8 cellular contexts compared by ENCODE assay signal in the genomic region with DNA sequence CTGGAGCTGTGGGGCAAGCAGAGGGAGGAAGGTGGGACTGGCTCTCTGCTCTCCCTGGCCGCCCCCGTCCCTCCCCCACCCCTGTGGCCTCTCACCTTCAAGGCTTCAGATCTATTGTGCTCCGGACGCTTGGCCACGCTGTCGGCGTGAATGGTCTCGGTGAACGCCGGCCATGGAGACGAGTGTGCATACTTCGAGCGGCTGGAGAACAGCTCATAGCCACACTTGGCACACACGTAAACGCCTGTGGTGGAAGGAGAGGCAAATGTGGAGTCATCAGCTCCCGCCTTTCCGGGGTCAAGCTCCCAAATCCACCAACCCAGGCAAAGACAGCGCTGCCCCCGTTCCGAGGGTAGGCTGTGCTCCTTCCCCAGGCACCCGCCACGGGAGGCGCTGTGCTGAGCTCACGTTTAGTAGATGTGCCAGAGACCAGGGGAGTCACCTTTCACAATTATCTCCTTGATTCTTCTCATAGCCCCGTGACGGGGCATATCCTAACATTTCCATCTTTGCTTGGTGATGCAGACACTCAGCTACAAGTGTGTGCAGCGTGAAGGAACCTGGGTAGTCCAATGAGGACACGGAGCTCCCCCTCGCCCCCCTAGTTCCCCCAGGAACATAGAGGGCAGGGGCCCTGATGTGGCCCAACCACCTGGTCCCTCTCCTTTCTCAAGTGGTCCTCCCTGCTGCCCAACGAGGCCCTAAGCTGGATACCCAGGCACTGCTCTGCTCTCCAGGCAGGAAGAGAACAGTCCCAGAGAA. TPM values are rescaled to one million over a fixed set of nuclear protein-coding genes. Genes with fewer than 3 reads are reported as not detected.
DNase-seq lines count a peak whose midpoint lies in the region; ATAC-seq, FAIRE-seq and TF ChIP-seq lines count a peak whose summit lies in the region.

No MANE protein-coding gene starts in this region.

- no peak for TF ChIP-seq CTCF in WTC11 (IDR thresholded peaks at IDR 0.05)
- TF ChIP-seq CTCF in stomach (IDR thresholded peaks at IDR 0.05) = no peak

- TF ChIP-seq EP300 in stomach (IDR thresholded peaks at IDR 0.05) = no peak

- H3K27me3 Mint-ChIP-seq in activated CD4-positive, alpha-beta T cell treated with anti-CD3 and anti-CD28 coated beads, Interleukin-2, amount 10 ng/mL, durations not matched to agents 24 days and 14 days = no peaks in the 10 kb centered on the region
- peaks cover 13% of the 10 kb centered on the region for H3K27me3 Mint-ChIP-seq in WTC11 (ENCODE audit: low read depth)

- ATAC-seq in WTC11 = peak; percentile 15; the same call in 1 of the 2 replicates
- no peak for ATAC-seq in HG03097 (IDR thresholded peaks at IDR 0.05; ENCODE audit: low FRiP score, unreplicated experiment)
- ATAC-seq in HG02870 (IDR thresholded peaks at IDR 0.05; ENCODE audit: unreplicated experiment) = no peak

- H3K4me3 ChIP-seq in iPS-15b (ENCODE audit: low read depth, low read length) (peak overlapping the region; percentile 81), stomach (peak overlapping the region; percentile 74 to 94 (median 86))

- CTCF ChIA-PET in WTC11 (lab: Charles Lee) = interaction anchor here (0.6 to 4.4 kb wide), 33 partner anchors 9 to 207 kb away, joined by 3 to 29 read pairs (median 4); partner anchors contain the start of genes FAHD1, NOXO1, NUBP2 and RAB26

- H3K27ac ChIP-seq in stomach = peak overlapping the region in 4 of 5 donors; percentile 78 to 91 (median 90)

- H3K27me3 ChIP-seq in iPS-15b (ENCODE audit: control insufficient read depth, insufficient read depth, low read length) = peaks cover 3% of the 10 kb centered on the region
- H3K27me3 ChIP-seq in stomach = no peaks in the 10 kb centered on the region

- peaks cover 21% of the 10 kb centered on the region for H3K4me1 Mint-ChIP-seq in activated CD4-positive, alpha-beta T cell treated with anti-CD3 and anti-CD28 coated beads, Interleukin-2, amount 10 ng/mL, durations not matched to agents 24 days and 14 days
- H3K4me1 Mint-ChIP-seq in WTC11 = peaks cover 22% of the 10 kb centered on the region

- 78 to 88% (median 85%) methylated on average over 22 to 30 of the region's 30 CpGs for WGBS in stomach, 5 donors

- peaks cover 6% of the 10 kb centered on the region for H3K4me1 ChIP-seq in iPS-15b (ENCODE audit: control insufficient read depth, insufficient read depth, low read length)
- H3K4me1 ChIP-seq in stomach = peaks cover 19 to 45% (median 29%) of the 10 kb centered on the region in 4 donors

- H3K9ac ChIP-seq in iPS-15b (ENCODE audit: low read depth, low read length) = no peak overlapping the region

- intact Hi-C loops in activated CD4-positive, alpha-beta T cell treated with anti-CD3 and anti-CD28 coated beads, Interleukin-2, amount 10 ng/mL, durations not matched to agents 24 days and 14 days (cut with micrococcal nuclease) = loop anchor here (5.0 kb wide), 2 partner anchors 84 to 169 kb away; partner anchors contain the start of genes EME2, MRPS34 and NME3
- intact Hi-C loops in stomach (cut with DNase I; ENCODE audit: low total_unique reads) = no loop called here

- POLR2A ChIA-PET in WTC11 (lab: Charles Lee) = interaction anchor here (0.5 to 1.5 kb wide), 5 partner anchors 12 to 70 kb away, joined by 3 to 19 read pairs (median 5); partner anchors contain the start of genes RPL3L and RPS2

- peaks cover 14% of the 10 kb centered on the region for H3K36me3 Mint-ChIP-seq in activated CD4-positive, alpha-beta T cell treated with anti-CD3 and anti-CD28 coated beads, Interleukin-2, amount 10 ng/mL, durations not matched to agents 24 days and 14 days (ENCODE audit: low read depth)
- peaks cover 12% of the 10 kb centered on the region for H3K36me3 Mint-ChIP-seq in WTC11

- peak overlapping the region; percentile 90 for H3K4me3 Mint-ChIP-seq in activated CD4-positive, alpha-beta T cell treated with anti-CD3 and anti-CD28 coated beads, Interleukin-2, amount 10 ng/mL, durations not matched to agents 24 days and 14 days
- peak overlapping the region; percentile 87 for H3K4me3 Mint-ChIP-seq in WTC11

- TF ChIP-seq POLR2A in stomach (IDR thresholded peaks at IDR 0.05) = no peak

- DNase-seq in activated CD4-positive, alpha-beta T cell treated with anti-CD3 and anti-CD28 coated beads, Interleukin-2, amount 10 ng/mL, durations not matched to agents 24 days and 14 days = no peak
- DNase-seq in activated CD4-positive, alpha-beta T cell treated with anti-CD3 and anti-CD28 coated beads for 4 hours = no peak
- DNase-seq in WTC11 (ENCODE audit: low spot score) (peak; percentile 72), stomach (no peak), urothelium cell line (ENCODE audit: low spot score) (no peak)

- H3K9me3 ChIP-seq in iPS-15b (ENCODE audit: control insufficient read depth, insufficient read depth, low read length) (no peaks in the 10 kb centered on the region), stomach (no peaks in the 10 kb centered on the region)

- no peak for FAIRE-seq in urothelium cell line (lab: Jason Lieb, UNC)

- H3K27ac Mint-ChIP-seq in activated CD4-positive, alpha-beta T cell treated with anti-CD3 and anti-CD28 coated beads, Interleukin-2, amount 10 ng/mL, durations not matched to agents 24 days and 14 days = peak overlapping the region; percentile 32
- H3K27ac Mint-ChIP-seq in WTC11 = no peak overlapping the region

- no peaks in the 10 kb centered on the region for H3K9me3 Mint-ChIP-seq in activated CD4-positive, alpha-beta T cell treated with anti-CD3 and anti-CD28 coated beads, Interleukin-2, amount 10 ng/mL, durations not matched to agents 24 days and 14 days
- no peaks in the 10 kb centered on the region for H3K9me3 Mint-ChIP-seq in WTC11

- peaks cover 19% of the 10 kb centered on the region for H3K36me3 ChIP-seq in iPS-15b (ENCODE audit: control insufficient read depth, insufficient read depth, low read length)
- H3K36me3 ChIP-seq in stomach = peaks cover 30 to 47% (median 46%) of the 10 kb centered on the region in 4 donors

TF ChIP-seq in WTC11, 78 proteins besides CTCF, POLR2A, EP300 and RAD21 (continues in another document):
- TF ChIP-seq, protein P1, sequence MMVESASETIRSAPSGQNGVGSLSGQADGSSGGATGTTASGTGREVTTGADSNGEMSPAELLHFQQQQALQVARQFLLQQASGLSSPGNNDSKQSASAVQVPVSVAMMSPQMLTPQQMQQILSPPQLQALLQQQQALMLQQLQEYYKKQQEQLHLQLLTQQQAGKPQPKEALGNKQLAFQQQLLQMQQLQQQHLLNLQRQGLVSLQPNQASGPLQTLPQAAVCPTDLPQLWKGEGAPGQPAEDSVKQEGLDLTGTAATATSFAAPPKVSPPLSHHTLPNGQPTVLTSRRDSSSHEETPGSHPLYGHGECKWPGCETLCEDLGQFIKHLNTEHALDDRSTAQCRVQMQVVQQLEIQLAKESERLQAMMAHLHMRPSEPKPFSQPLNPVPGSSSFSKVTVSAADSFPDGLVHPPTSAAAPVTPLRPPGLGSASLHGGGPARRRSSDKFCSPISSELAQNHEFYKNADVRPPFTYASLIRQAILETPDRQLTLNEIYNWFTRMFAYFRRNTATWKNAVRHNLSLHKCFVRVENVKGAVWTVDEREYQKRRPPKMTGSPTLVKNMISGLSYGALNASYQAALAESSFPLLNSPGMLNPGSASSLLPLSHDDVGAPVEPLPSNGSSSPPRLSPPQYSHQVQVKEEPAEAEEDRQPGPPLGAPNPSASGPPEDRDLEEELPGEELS (CRISPR knock-in tag; IDR thresholded peaks at IDR 0.05) = no peak
- TF ChIP-seq RELA (CRISPR knock-in tag; IDR thresholded peaks at IDR 0.05; ENCODE audit: borderline replicate concordance) (no peak), MYBL2 (CRISPR knock-in tag; IDR thresholded peaks at IDR 0.05) (no peak), ATF1 (CRISPR knock-in tag; IDR thresholded peaks at IDR 0.05) (no peak), ESRRA (CRISPR knock-in tag; IDR thresholded peaks at IDR 0.05; ENCODE audit: borderline replicate concordance) (no peak), SMAD4 (CRISPR knock-in tag; IDR thresholded peaks at IDR 0.05) (no peak)
- TF ChIP-seq, protein P2, sequence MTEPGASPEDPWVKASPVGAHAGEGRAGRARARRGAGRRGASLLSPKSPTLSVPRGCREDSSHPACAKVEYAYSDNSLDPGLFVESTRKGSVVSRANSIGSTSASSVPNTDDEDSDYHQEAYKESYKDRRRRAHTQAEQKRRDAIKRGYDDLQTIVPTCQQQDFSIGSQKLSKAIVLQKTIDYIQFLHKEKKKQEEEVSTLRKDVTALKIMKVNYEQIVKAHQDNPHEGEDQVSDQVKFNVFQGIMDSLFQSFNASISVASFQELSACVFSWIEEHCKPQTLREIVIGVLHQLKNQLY (CRISPR knock-in tag; IDR thresholded peaks at IDR 0.05) = no peak

RNA-seq across cellular contexts. Expression of gene MSRB1, which starts 1.7 kb away (rescaled TPM):
- total RNA-seq in activated CD4-positive, alpha-beta T cell treated with anti-CD3 and anti-CD28 coated beads, Interleukin-2, amount 10 ng/mL, durations not matched to agents 24 days and 14 days = 22.8 and 23.0 TPM in 2 replicates
- total RNA-seq in WTC11 (2021) = 26.4 to 29.8 TPM (median 28.3 TPM) in 3 replicates
- total RNA-seq in stomach = 10 to 100 TPM in 3 of 5 donors, 1 to 10 TPM in 1, not detected in 1; 6.2 to 61.1 (median 16.3) TPM
- polyA plus RNA-seq in stomach = 10 to 100 TPM; 31.2 to 68.5 (median 48.9) TPM

RNA-seq across cellular contexts. Expression of gene RPL3L, which starts 13.1 kb away (rescaled TPM):
- total RNA-seq in activated CD4-positive, alpha-beta T cell treated with anti-CD3 and anti-CD28 coated beads, Interleukin-2, amount 10 ng/mL, durations not matched to agents 24 days and 14 days = 1.0 TPM in 1 of 2 replicates, not detected in the other
- total RNA-seq in WTC11 (2021) (0.77 to 1.1 TPM (median 0.96 TPM) in 3 replicates), stomach (not detected)
- under 1 TPM in 2 of 3 donors, not detected in 1; 0.05 to 0.19 TPM for polyA plus RNA-seq in stomach

RNA-seq across cellular contexts. Expression of gene NDUFB10, which starts 18.0 kb away (rescaled TPM):
- total RNA-seq in activated CD4-positive, alpha-beta T cell treated with anti-CD3 and anti-CD28 coated beads, Interleukin-2, amount 10 ng/mL, durations not matched to agents 24 days and 14 days = 136 and 141 TPM in 2 replicates
- total RNA-seq in WTC11 (2021) = 200 to 228 TPM (median 205 TPM) in 3 replicates
- 100 to 1,000 TPM in 1 of 5 donors, 10 to 100 TPM in 4; 28.6 to 119 (median 57.5) TPM for total RNA-seq in stomach
- polyA plus RNA-seq in stomach = 100 to 1,000 TPM; 242 to 285 (median 253) TPM

RNA-seq across cellular contexts. Expression of gene HS3ST6, which starts 23.1 kb away (rescaled TPM):
- total RNA-seq in activated CD4-positive, alpha-beta T cell treated with anti-CD3 and anti-CD28 coated beads, Interleukin-2, amount 10 ng/mL, durations not matched to agents 24 days and 14 days = not detected in 2 replicates
- total RNA-seq in WTC11 (2021) = 0.41 to 1.0 TPM (median 0.50 TPM) in 3 replicates
- total RNA-seq in stomach = not detected
- polyA plus RNA-seq in stomach = 1 to 10 TPM in 1 of 3 donors, not detected in 2; 1.6 TPM

RNA-seq across cellular contexts. Expression of gene RPS2, which starts 23.3 kb away (rescaled TPM):
- total RNA-seq in activated CD4-positive, alpha-beta T cell treated with anti-CD3 and anti-CD28 coated beads, Interleukin-2, amount 10 ng/mL, durations not matched to agents 24 days and 14 days = 3,359 and 3,401 TPM in 2 replicates
- total RNA-seq in WTC11 (2021) (4,395 to 4,767 TPM (median 4,632 TPM) in 3 replicates), stomach (1,000 to 10,000 TPM in 4 of 5 donors, 100 to 1,000 TPM in 1; 997 to 2,615 (median 1,653) TPM)
- polyA plus RNA-seq in stomach = 1,000 to 10,000 TPM; 2,720 to 4,842 (median 2,788) TPM
